In genomic region chr22:29907753-29908515, GRCh38 we compare ENCODE assay signal across 9 cellular contexts. TPM values are rescaled to one million over a fixed set of nuclear protein-coding genes. Genes with fewer than 3 reads are reported as not detected.
DNase-seq lines count a peak whose midpoint lies in the region; ATAC-seq and TF ChIP-seq lines count a peak whose summit lies in the region.
"Had no signal": no experiment of that assay in that cellular context is flagged by ENCODE, and none has a peak within 500 bp of the region (broad histone marks: within the 10 kb centered on the region; RNA-seq: fewer than 3 reads in every experiment).

No MANE protein-coding gene starts in this region.

- peaks cover 95% of the 10 kb centered on the region for H3K79me2 ChIP-seq in GM23248 (ENCODE audit: insufficient read depth)

- ATAC-seq in left colon (peak; percentile 96), HG03095 (IDR thresholded peaks at IDR 0.05; ENCODE audit: unreplicated experiment) (no peak)

- no peaks in the 10 kb centered on the region for H3K9me2 ChIP-seq in GM23248 (ENCODE audit: insufficient read depth)

- CTCF ChIA-PET in AG04450 (lab: Charles Lee) = interaction anchor here (0.6 to 2.4 kb wide), 3 partner anchors 32 to 348 kb away, joined by 3 to 12 read pairs (median 4); no protein-coding TSS in a partner anchor
- CTCF ChIA-PET in MCF 10A (lab: Yijun Ruan, JAX) = interaction anchor here (0.6 to 1.8 kb wide), 7 partner anchors 10 to 472 kb away, joined by 3 to 8 read pairs (median 3); partner anchors contain the start of gene MTMR3
- CTCF ChIA-PET in CD8-positive, alpha-beta memory T cell (lab: Charles Lee) = no interaction called here

- H3K9me3 Mint-ChIP-seq in MCF 10A (ENCODE audit: unreplicated experiment) = no peaks in the 10 kb centered on the region
- no peaks in the 10 kb centered on the region for H3K9me3 Mint-ChIP-seq in CD8-positive, alpha-beta memory T cell
- H3K9me3 Mint-ChIP-seq: central memory CD8-positive, alpha-beta T cell had no signal

- no peak for TF ChIP-seq CTCF in AG04450 (IDR thresholded peaks at IDR 0.05; ENCODE audit: low read depth, low read length)
- no peak for TF ChIP-seq CTCF in MCF 10A (IDR thresholded peaks at IDR 0.05; ENCODE audit: unreplicated experiment)

- H3K36me3 ChIP-seq in GM23248 (ENCODE audit: low read depth) = no peaks in the 10 kb centered on the region
- H3K36me3 ChIP-seq in CD8-positive, alpha-beta memory T cell (ENCODE audit: insufficient read depth, low read length) = no peaks in the 10 kb centered on the region

- peaks cover 26% of the 10 kb centered on the region for H3K4me1 ChIP-seq in GM23248 (ENCODE audit: insufficient read depth)
- H3K4me1 ChIP-seq in CD8-positive, alpha-beta memory T cell (ENCODE audit: insufficient read depth, low read length) = peaks cover 28% of the 10 kb centered on the region

- H3K4me3 ChIP-seq in AG04450 (ENCODE audit: low read depth, low read length) (no peak overlapping the region; the same call in 1 of the 2 replicates), GM23248 (no peak overlapping the region)
- H3K4me3 ChIP-seq in CD8-positive, alpha-beta memory T cell (ENCODE audit: low read length) = no peak overlapping the region

- peak overlapping the region; percentile 60 for H3K4me3 Mint-ChIP-seq in MCF 10A (ENCODE audit: unreplicated experiment)
- peak overlapping the region in 1 of 7 donors; percentile 15 for H3K4me3 Mint-ChIP-seq in CD8-positive, alpha-beta memory T cell
- H3K4me3 Mint-ChIP-seq: central memory CD8-positive, alpha-beta T cell had no signal

- in situ Hi-C loops in GM23248 (cut with MboI) = no loop called here

- WGBS in GM23248 (ENCODE audit: low coverage in 1 of 2, low lambda C conversion rate in 2 of 2, missing lambda C conversion rate in 2 of 2), 2 experiments = 62 to 64% methylated on average over 5 of the region's 5 CpGs

- H3K9me3 ChIP-seq in AG04450 (ENCODE audit: control insufficient read depth, insufficient read depth, low read length) (no peaks in the 10 kb centered on the region), GM23248 (ENCODE audit: low read depth) (no peaks in the 10 kb centered on the region)
- no peaks in the 10 kb centered on the region for H3K9me3 ChIP-seq in CD8-positive, alpha-beta memory T cell (ENCODE audit: low read length)

- peaks cover 25% of the 10 kb centered on the region for H3K4me1 Mint-ChIP-seq in MCF 10A (ENCODE audit: insufficient read depth, unreplicated experiment)
- H3K4me1 Mint-ChIP-seq in CD8-positive, alpha-beta memory T cell = peaks cover 43 to 80% (median 68%) of the 10 kb centered on the region in 3 donors

- H3F3A ChIP-seq in GM23248 (ENCODE audit: insufficient read depth) = peaks cover 29% of the 10 kb centered on the region

- peak overlapping the region; percentile 52 for H3K27ac Mint-ChIP-seq in MCF 10A (ENCODE audit: low read depth, unreplicated experiment)
- H3K27ac Mint-ChIP-seq in CD8-positive, alpha-beta memory T cell = peak overlapping the region in 3 of 8 donors; percentile 4 to 35 (median 19)

- no peaks in the 10 kb centered on the region for H3K36me3 Mint-ChIP-seq in MCF 10A (ENCODE audit: insufficient read depth, unreplicated experiment)
- peaks cover 0 to 3% (median 0%) of the 10 kb centered on the region in 3 donors for H3K36me3 Mint-ChIP-seq in CD8-positive, alpha-beta memory T cell

- H3K27ac ChIP-seq in AG04450 (ENCODE audit: low read depth, low read length) = peak overlapping the region; percentile 65
- H3K27ac ChIP-seq in GM23248 = no peak overlapping the region
- no peak overlapping the region for H3K27ac ChIP-seq in CD8-positive, alpha-beta memory T cell (ENCODE audit: low read depth, low read length)

- BruUV-seq in MCF 10A (replicated peaks; lab: Mats Ljungman, UMichigan) = TSS peak; percentile 30

- H3K4me2 ChIP-seq in GM23248 (ENCODE audit: unreplicated experiment) = peak overlapping the region; percentile 5

- H3K27me3 Mint-ChIP-seq in MCF 10A (ENCODE audit: insufficient read depth, unreplicated experiment) = no peaks in the 10 kb centered on the region
- no peaks in the 10 kb centered on the region for H3K27me3 Mint-ChIP-seq in CD8-positive, alpha-beta memory T cell
- H3K27me3 Mint-ChIP-seq: central memory CD8-positive, alpha-beta T cell had no signal

- H2AFZ ChIP-seq in GM23248 = no peak overlapping the region

- H3K27me3 ChIP-seq in AG04450 (ENCODE audit: control insufficient read depth, insufficient read depth, low read length) (no peaks in the 10 kb centered on the region), GM23248 (replicated peaks; ENCODE audit: insufficient read depth) (no peaks in the 10 kb centered on the region)
- H3K27me3 ChIP-seq in CD8-positive, alpha-beta memory T cell (ENCODE audit: insufficient read depth, low read length, poor library complexity, severe bottlenecking) = no peaks in the 10 kb centered on the region

- intact Hi-C loops in MCF 10A (cut with micrococcal nuclease) (no loop called here), left colon (cut with DNase I, micrococcal nuclease) (no loop called here)

- H3K9ac ChIP-seq in GM23248 = no peak overlapping the region

- POLR2A ChIA-PET in AG04450 (lab: Yijun Ruan, JAX) (interaction anchor here (1.3 kb wide), 1 partner anchor 24 kb away, joined by 4 read pairs; no protein-coding TSS in a partner anchor), MCF 10A (lab: Yijun Ruan, JAX) (interaction anchor here (0.8 to 2.3 kb wide), 15 partner anchors 8 to 141 kb away, joined by 3 to 17 read pairs (median 4); partner anchors contain the start of genes ASCC2, MTMR3, UQCR10 and ZMAT5)
- POLR2A ChIA-PET in CD8-positive, alpha-beta memory T cell (lab: Charles Lee) = no interaction called here

- DNase-seq in AG04450 (ENCODE audit: low read depth, low spot score) (peak; percentile 96), GM23248 (peak; percentile 83), NCI-H774 (lab: John Stamatoyannopoulos, UW) (peak; percentile 15), MCF 10A (ENCODE audit: unreplicated experiment) (peak; percentile 98), left colon (peak; percentile 78 to 91), superior temporal gyrus (ENCODE audit: extremely low spot score) (peak; percentile 45)
- no peak for DNase-seq in CD8-positive, alpha-beta memory T cell

- H4K20me1 ChIP-seq in GM23248 (ENCODE audit: insufficient read depth) = peaks cover 30% of the 10 kb centered on the region

RNA-seq across cellular contexts. Expression of gene MTMR3, which starts 25.0 kb away (rescaled TPM):
- polyA plus RNA-seq in AG04450 (2011; rRNA removed) (27.8 and 28.8 TPM in 2 replicates), GM23248 (2016; fragmentation: Nextera tagmentation; extraction: Ambion mirVana) (10.4 and 12.6 TPM in 2 replicates)
- polyA minus RNA-seq in AG04450 (2011; rRNA and poly(A)+ RNA removed) = 47.8 and 55.7 TPM in 2 replicates
- 22.2 and 50.3 TPM in 2 replicates for total RNA-seq in GM23248 (2014; rRNA removed; shearing (Covaris generic))
- total RNA-seq in MCF 10A (2022) (34.4 and 36.4 TPM in 2 replicates), left colon (10 to 100 TPM; 43.8 to 44.6 TPM)
- total RNA-seq in CD8-positive, alpha-beta memory T cell = 10 to 100 TPM; 20.6 to 22.5 TPM
- 19.7 TPM for polyA plus RNA-seq in CD8-positive, alpha-beta memory T cell

Comparison
In these comparisons a context has a peak if more than half of its experiments do, and no peak if none do; other contexts are left out.
1. DNase-seq: peak in AG04450 (single experiment), GM23248 (single experiment), NCI-H774 (single experiment), MCF 10A (single experiment), left colon (2 of 2) and superior temporal gyrus (single experiment); none in CD8-positive, alpha-beta memory T cell (0 of 5).